Comparison of ENCODE assay signal across 24 cellular contexts in genomic region chr20:13322621-13323020, GRCh38.
DNase-seq lines count a peak whose midpoint lies in the region; FAIRE-seq and TF ChIP-seq lines count a peak whose summit lies in the region.
"Had no signal": no experiment of that assay in that cellular context is flagged by ENCODE, and none has a peak within 500 bp of the region (broad histone marks: within the 10 kb centered on the region; RNA-seq: fewer than 3 reads in every experiment).

No MANE protein-coding gene starts in this region.

- H3K27ac Mint-ChIP-seq in activated CD4-positive, alpha-beta T cell treated with anti-CD3 and anti-CD28 coated beads, Interleukin-2, amount 10 ng/mL, durations not matched to agents 24 days and 14 days: peak overlapping the region; percentile 14
- no peak overlapping the region for H3K27ac Mint-ChIP-seq in activated CD4-positive, alpha-beta T cell treated with anti-CD3 and anti-CD28 coated beads, Interleukin-2, amount 10 ng/mL, durations not matched to agents 7 days and 5 days
- peak overlapping the region; percentile 73 for H3K27ac Mint-ChIP-seq in mesothelial cell of epicardium
- H3K27ac Mint-ChIP-seq: activated CD4-positive, alpha-beta memory T cell treated with anti-CD3 and anti-CD28 coated beads, Interleukin-2, amount 10 ng/mL, durations not matched to agents 7 days and 5 days; dendritic cell treated with granulocyte-macrophage colony-stimulating factor and Interleukin-4, amounts not matched to agents 40 ng/mL and 50 ng/mL, for 4 days; natural killer cell treated with Interleukin-12 subunit alpha and Interleukin-12 subunit beta and Interleukin-15 and Interleukin-18, amount 100 ng/mL, for 72 hours had no signal

- H3K4me3 Mint-ChIP-seq in activated CD4-positive, alpha-beta T cell treated with anti-CD3 and anti-CD28 coated beads, Interleukin-2, amount 10 ng/mL, durations not matched to agents 24 days and 14 days: no peak overlapping the region
- no peak overlapping the region for H3K4me3 Mint-ChIP-seq in activated CD4-positive, alpha-beta T cell treated with anti-CD3 and anti-CD28 coated beads, Interleukin-2, amount 10 ng/mL, durations not matched to agents 7 days and 5 days
- H3K4me3 Mint-ChIP-seq in mesothelial cell of epicardium: no peak overlapping the region
- H3K4me3 Mint-ChIP-seq: activated CD4-positive, alpha-beta memory T cell treated with anti-CD3 and anti-CD28 coated beads, Interleukin-2, amount 10 ng/mL, durations not matched to agents 7 days and 5 days; dendritic cell treated with granulocyte-macrophage colony-stimulating factor and Interleukin-4, amounts not matched to agents 40 ng/mL and 50 ng/mL, for 4 days; natural killer cell treated with Interleukin-12 subunit alpha and Interleukin-12 subunit beta and Interleukin-15 and Interleukin-18, amount 100 ng/mL, for 72 hours had no signal

- no peaks in the 10 kb centered on the region for H3K9me3 ChIP-seq in suprapubic skin
- H3K9me3 ChIP-seq: BE2C, thyroid gland had no signal

- CTCF ChIA-PET in activated CD4-positive, alpha-beta T cell treated with anti-CD3 and anti-CD28 coated beads, Interleukin-2, amount 10 ng/mL, durations not matched to agents 7 days and 5 days (lab: Charles Lee): no interaction called here

- no peaks in the 10 kb centered on the region for H3K27me3 Mint-ChIP-seq in activated CD4-positive, alpha-beta T cell treated with anti-CD3 and anti-CD28 coated beads, Interleukin-2, amount 10 ng/mL, durations not matched to agents 24 days and 14 days
- H3K27me3 Mint-ChIP-seq in activated CD4-positive, alpha-beta T cell treated with anti-CD3 and anti-CD28 coated beads, Interleukin-2, amount 10 ng/mL, durations not matched to agents 7 days and 5 days: peaks cover 3% of the 10 kb centered on the region
- H3K27me3 Mint-ChIP-seq in mesothelial cell of epicardium (ENCODE audit: low read depth): no peaks in the 10 kb centered on the region

- POLR2A ChIA-PET in activated CD4-positive, alpha-beta T cell treated with anti-CD3 and anti-CD28 coated beads, Interleukin-2, amount 10 ng/mL, durations not matched to agents 7 days and 5 days (lab: Charles Lee): no interaction called here

- H3K9me3 Mint-ChIP-seq in activated CD4-positive, alpha-beta T cell treated with anti-CD3 and anti-CD28 coated beads, Interleukin-2, amount 10 ng/mL, durations not matched to agents 24 days and 14 days: peaks cover 17% of the 10 kb centered on the region
- H3K9me3 Mint-ChIP-seq in activated CD4-positive, alpha-beta T cell treated with anti-CD3 and anti-CD28 coated beads, Interleukin-2, amount 10 ng/mL, durations not matched to agents 7 days and 5 days: peaks cover 3% of the 10 kb centered on the region
- peaks cover 14% of the 10 kb centered on the region for H3K9me3 Mint-ChIP-seq in mesothelial cell of epicardium
- H3K9me3 Mint-ChIP-seq: dendritic cell treated with granulocyte-macrophage colony-stimulating factor and Interleukin-4, amounts not matched to agents 40 ng/mL and 50 ng/mL, for 4 days had no signal

- no peak for TF ChIP-seq EP300 in suprapubic skin (IDR thresholded peaks at IDR 0.05)

- intact Hi-C loops in activated CD4-positive, alpha-beta T cell treated with anti-CD3 and anti-CD28 coated beads, Interleukin-2, amount 10 ng/mL, durations not matched to agents 24 days and 14 days (cut with micrococcal nuclease): loop anchor here (1.0 to 2.0 kb wide), 2 partner anchors 10 to 14 kb away; no protein-coding TSS in a partner anchor

- peaks cover 4% of the 10 kb centered on the region for H3K4me1 ChIP-seq in suprapubic skin
- H3K4me1 ChIP-seq: BE2C, thyroid gland had no signal

- H3K27me3 ChIP-seq in suprapubic skin (no peaks in the 10 kb centered on the region), brain microvascular endothelial cell (replicated peaks) (no peaks in the 10 kb centered on the region)
- H3K27me3 ChIP-seq: thyroid gland had no signal

- no peak for DNase-seq in activated CD4-positive, alpha-beta T cell treated with anti-CD3 and anti-CD28 coated beads, Interleukin-2, amount 10 ng/mL, durations not matched to agents 24 days and 14 days
- DNase-seq in activated CD4-positive, alpha-beta T cell treated with anti-CD3 and anti-CD28 coated beads, Interleukin-2, amount 10 ng/mL, durations not matched to agents 7 days and 5 days: no peak
- DNase-seq in SK-N-DZ (ENCODE audit: low spot score) (peak; percentile 24), mesothelial cell of epicardium (ENCODE audit: low spot score in 2 of 2, unreplicated experiment in 2 of 2) (no peak), suprapubic skin (ENCODE audit: low spot score in 2 of 2) (no peak), kidney glomerular epithelial cell (lab: John Stamatoyannopoulos, UW) (no peak), frontal cortex (ENCODE audit: low spot score in 2 of 2) (no peak), brain microvascular endothelial cell (no peak)
- DNase-seq: 8988T; activated CD4-positive, alpha-beta memory T cell treated with anti-CD3 and anti-CD28 coated beads, Interleukin-2, amount 10 ng/mL, durations not matched to agents 7 days and 5 days; activated CD4-positive, CD25-positive, alpha-beta regulatory T cell; activated T-cell treated with anti-CD3 and anti-CD28 coated beads for 4 hours; amniotic stem cell; BE2C; EL; head of caudate nucleus; NCI-H187; NCI-H748 treated with DMSO at 0.1 percent for 48 hours; posterior cingulate gyrus; T1000; thyroid gland had no signal

- no peak for FAIRE-seq in frontal cortex (lab: Jason Lieb, UNC)
- FAIRE-seq: endothelial cell of umbilical vein had no signal

- no peak overlapping the region for H3K4me3 ChIP-seq in suprapubic skin
- no peak overlapping the region for H3K4me3 ChIP-seq in brain microvascular endothelial cell (ENCODE audit: low read depth, low read length)
- H3K4me3 ChIP-seq: thyroid gland had no signal

- TF ChIP-seq CTCF in mesothelial cell of epicardium (IDR thresholded peaks at IDR 0.05; ENCODE audit: unreplicated experiment): no peak
- no peak for TF ChIP-seq CTCF in suprapubic skin (IDR thresholded peaks at IDR 0.05)
- no peak for TF ChIP-seq CTCF in brain microvascular endothelial cell (IDR thresholded peaks at IDR 0.05; ENCODE audit: low read depth, low read length, missing control alignments)

- 43% methylated on average over 3 of the region's 3 CpGs for WGBS in suprapubic skin

- in situ Hi-C loops in brain microvascular endothelial cell (cut with HindIII; ENCODE audit: low pct_ligation_motif_present, low sequenced_read_pairs): no loop called here

- H3K36me3 ChIP-seq in suprapubic skin (no peaks in the 10 kb centered on the region), brain microvascular endothelial cell (replicated peaks) (no peaks in the 10 kb centered on the region)
- H3K36me3 ChIP-seq: BE2C, thyroid gland had no signal

- peaks cover 11% of the 10 kb centered on the region for H3K4me1 Mint-ChIP-seq in activated CD4-positive, alpha-beta T cell treated with anti-CD3 and anti-CD28 coated beads, Interleukin-2, amount 10 ng/mL, durations not matched to agents 24 days and 14 days
- H3K4me1 Mint-ChIP-seq in activated CD4-positive, alpha-beta T cell treated with anti-CD3 and anti-CD28 coated beads, Interleukin-2, amount 10 ng/mL, durations not matched to agents 7 days and 5 days: peaks cover 4% of the 10 kb centered on the region
- H3K4me1 Mint-ChIP-seq in mesothelial cell of epicardium: peaks cover 17% of the 10 kb centered on the region
- H3K4me1 Mint-ChIP-seq: activated CD4-positive, alpha-beta memory T cell treated with anti-CD3 and anti-CD28 coated beads, Interleukin-2, amount 10 ng/mL, durations not matched to agents 7 days and 5 days had no signal

- H3K27ac ChIP-seq in suprapubic skin (peak overlapping the region; percentile 21), brain microvascular endothelial cell (no peak overlapping the region)
- H3K27ac ChIP-seq: thyroid gland had no signal

- H3K36me3 Mint-ChIP-seq in activated CD4-positive, alpha-beta T cell treated with anti-CD3 and anti-CD28 coated beads, Interleukin-2, amount 10 ng/mL, durations not matched to agents 24 days and 14 days (ENCODE audit: low read depth): no peaks in the 10 kb centered on the region
- H3K36me3 Mint-ChIP-seq in activated CD4-positive, alpha-beta T cell treated with anti-CD3 and anti-CD28 coated beads, Interleukin-2, amount 10 ng/mL, durations not matched to agents 7 days and 5 days (ENCODE audit: low read depth): no peaks in the 10 kb centered on the region
- H3K36me3 Mint-ChIP-seq in mesothelial cell of epicardium: no peaks in the 10 kb centered on the region
- H3K36me3 Mint-ChIP-seq: natural killer cell treated with Interleukin-12 subunit alpha and Interleukin-12 subunit beta and Interleukin-15 and Interleukin-18, amount 100 ng/mL, for 72 hours had no signal

- TF ChIP-seq POLR2A in suprapubic skin (IDR thresholded peaks at IDR 0.05): no peak
